Comparison of ENCODE assay signal across 25 cellular contexts in genomic region chr11:69361466-69361865, GRCh38.
DNase-seq lines count a peak whose midpoint lies in the region; ATAC-seq and TF ChIP-seq lines count a peak whose summit lies in the region.
"Had no signal": no experiment of that assay in that cellular context is flagged by ENCODE, and none has a peak within 500 bp of the region (broad histone marks: within the 10 kb centered on the region; RNA-seq: fewer than 3 reads in every experiment).

No MANE protein-coding gene starts in this region.

- H3K4me3 ChIP-seq in PC-9 (no peak overlapping the region), esophagus muscularis mucosa (no peak overlapping the region)
- H3K4me3 ChIP-seq: ascending aorta, cardiac muscle cell, GM12878, GM23248, testis had no signal

- H3K79me2 ChIP-seq in PC-9 (ENCODE audit: low read depth): peaks cover 67% of the 10 kb centered on the region

- no peaks in the 10 kb centered on the region for H3K36me3 Mint-ChIP-seq in activated CD4-positive, alpha-beta memory T cell treated with anti-CD3 and anti-CD28 coated beads for 36 hours
- H3K36me3 Mint-ChIP-seq in activated CD4-positive, alpha-beta memory T cell treated with anti-CD3 and anti-CD28 coated beads, Interleukin-2, amount 10 ng/mL, durations not matched to agents 7 days and 5 days (ENCODE audit: low read depth): no peaks in the 10 kb centered on the region
- no peaks in the 10 kb centered on the region for H3K36me3 Mint-ChIP-seq in osteocyte (ENCODE audit: unreplicated experiment)

- no peak for ATAC-seq in GM18868 (IDR thresholded peaks at IDR 0.05; ENCODE audit: unreplicated experiment)
- ATAC-seq: GM12878 had no signal

- H3F3A ChIP-seq in PC-9 (ENCODE audit: insufficient read depth, low read depth): peaks cover 83% of the 10 kb centered on the region

- H3K27ac Mint-ChIP-seq in activated CD4-positive, alpha-beta memory T cell treated with anti-CD3 and anti-CD28 coated beads for 36 hours: no peak overlapping the region
- H3K27ac Mint-ChIP-seq in activated CD4-positive, alpha-beta memory T cell treated with anti-CD3 and anti-CD28 coated beads, Interleukin-2, amount 10 ng/mL, durations not matched to agents 7 days and 5 days: no peak overlapping the region
- H3K27ac Mint-ChIP-seq in osteocyte (ENCODE audit: unreplicated experiment): no peak overlapping the region
- H3K27ac Mint-ChIP-seq: activated T-helper 1 cell treated with anti-CD3 and anti-CD28 coated beads, Interleukin-12 subunit alpha, Interleukin-12 subunit beta, Interleukin-2, Interleukin-4 antibody, amounts not matched to agents 30 ng/mL and 10 ng/mL and 1 ng/mL, durations not matched to agents 14 hours and 24 hours and 36 hours; nephron had no signal

- H3K4me1 ChIP-seq in PC-9 (replicated peaks; ENCODE audit: insufficient read depth) (peaks cover 7% of the 10 kb centered on the region; the same call in 1 of the 2 replicates), esophagus muscularis mucosa (no peaks in the 10 kb centered on the region)
- H3K4me1 ChIP-seq: testis had no signal

- H3K27ac ChIP-seq in PC-9: peak overlapping the region; percentile 28; the same call in 1 of the 2 replicates
- H3K27ac ChIP-seq in esophagus muscularis mucosa (replicated peaks in 1 of 4): no peak overlapping the region
- H3K27ac ChIP-seq: 22Rv1, ascending aorta, cardiac muscle cell, GM23248, testis had no signal

- H2AFZ ChIP-seq in PC-9: no peak overlapping the region
- H2AFZ ChIP-seq: GM23248 had no signal

- intact Hi-C loops in activated CD4-positive, alpha-beta memory T cell treated with anti-CD3 and anti-CD28 coated beads for 36 hours (cut with micrococcal nuclease): no loop called here
- intact Hi-C loops in PC-9 (cut with micrococcal nuclease; ENCODE audit: unreplicated experiment): no loop called here
- intact Hi-C loops in esophagus muscularis mucosa (cut with DNase I): no loop called here

- WGBS in esophagus muscularis mucosa: 87% methylated on average over 9 of the region's 9 CpGs

- no peak overlapping the region for H3K4me2 ChIP-seq in PC-9

- no peak for TF ChIP-seq POLR2A in esophagus muscularis mucosa (IDR thresholded peaks at IDR 0.05; ENCODE audit: low read depth)

- BruUV-seq in PC-9 (replicated peaks; lab: Mats Ljungman, UMichigan): no TSS peak

- peaks cover 2% of the 10 kb centered on the region for H3K27me3 Mint-ChIP-seq in activated CD4-positive, alpha-beta memory T cell treated with anti-CD3 and anti-CD28 coated beads for 36 hours
- H3K27me3 Mint-ChIP-seq in activated CD4-positive, alpha-beta memory T cell treated with anti-CD3 and anti-CD28 coated beads, Interleukin-2, amount 10 ng/mL, durations not matched to agents 7 days and 5 days: peaks cover 4% of the 10 kb centered on the region
- no peaks in the 10 kb centered on the region for H3K27me3 Mint-ChIP-seq in osteocyte (ENCODE audit: unreplicated experiment)
- H3K27me3 Mint-ChIP-seq: IgD-negative memory B cell had no signal

- no peak for TF ChIP-seq EP300 in esophagus muscularis mucosa (IDR thresholded peaks at IDR 0.05)

- CTCF ChIA-PET in activated CD4-positive, alpha-beta memory T cell treated with anti-CD3 and anti-CD28 coated beads for 36 hours (lab: Charles Lee): interaction anchor here (1.4 kb wide), 1 partner anchor 9 kb away, joined by 4 read pairs; no protein-coding TSS in a partner anchor
- CTCF ChIA-PET in activated CD4-positive, alpha-beta memory T cell treated with anti-CD3 and anti-CD28 coated beads, Interleukin-2, amount 10 ng/mL, durations not matched to agents 7 days and 5 days (lab: Charles Lee): no interaction called here
- CTCF ChIA-PET in PC-9 (lab: Charles Lee): no interaction called here

- H3K36me3 ChIP-seq in PC-9 (ENCODE audit: low read depth) (peaks cover 39% of the 10 kb centered on the region), esophagus muscularis mucosa (no peaks in the 10 kb centered on the region)
- H3K36me3 ChIP-seq: ascending aorta, cardiac muscle cell had no signal

- POLR2A ChIA-PET in activated CD4-positive, alpha-beta memory T cell treated with anti-CD3 and anti-CD28 coated beads for 36 hours (lab: Charles Lee): no interaction called here
- POLR2A ChIA-PET in activated CD4-positive, alpha-beta memory T cell treated with anti-CD3 and anti-CD28 coated beads, Interleukin-2, amount 10 ng/mL, durations not matched to agents 7 days and 5 days (lab: Charles Lee): no interaction called here
- POLR2A ChIA-PET in PC-9 (lab: Charles Lee; ENCODE audit: unreplicated experiment): interaction anchor here (0.6 to 0.7 kb wide), 2 partner anchors 63 to 81 kb away, joined by 3 read pairs; no protein-coding TSS in a partner anchor

- TF ChIP-seq CTCF in PC-9 (conservative IDR thresholded peaks at IDR 0.05) (no peak), esophagus muscularis mucosa (IDR thresholded peaks at IDR 0.05) (no peak), osteocyte (IDR thresholded peaks at IDR 0.05) (no peak)

- H4K20me1 ChIP-seq in PC-9 (ENCODE audit: insufficient read depth): peaks cover 51% of the 10 kb centered on the region

- H3K9me3 Mint-ChIP-seq in activated CD4-positive, alpha-beta memory T cell treated with anti-CD3 and anti-CD28 coated beads for 36 hours: peaks cover 6% of the 10 kb centered on the region
- peaks cover 6% of the 10 kb centered on the region for H3K9me3 Mint-ChIP-seq in activated CD4-positive, alpha-beta memory T cell treated with anti-CD3 and anti-CD28 coated beads, Interleukin-2, amount 10 ng/mL, durations not matched to agents 7 days and 5 days
- H3K9me3 Mint-ChIP-seq in osteocyte (ENCODE audit: unreplicated experiment): no peaks in the 10 kb centered on the region
- H3K9me3 Mint-ChIP-seq: activated T-helper 1 cell treated with anti-CD3 and anti-CD28 coated beads, Interleukin-12 subunit alpha, Interleukin-12 subunit beta, Interleukin-2, Interleukin-4 antibody, amounts not matched to agents 30 ng/mL and 10 ng/mL and 1 ng/mL, durations not matched to agents 14 hours and 24 hours and 36 hours had no signal

- no peaks in the 10 kb centered on the region for H3K9me2 ChIP-seq in PC-9 (ENCODE audit: insufficient read depth)

- H3K9me3 ChIP-seq in PC-9 (ENCODE audit: insufficient read depth, low read depth) (no peaks in the 10 kb centered on the region), esophagus muscularis mucosa (peaks cover 0 to 9% (median 7%) of the 10 kb centered on the region in 4 donors)
- H3K9me3 ChIP-seq: testis had no signal

- no peaks in the 10 kb centered on the region for H3K4me1 Mint-ChIP-seq in activated CD4-positive, alpha-beta memory T cell treated with anti-CD3 and anti-CD28 coated beads for 36 hours (ENCODE audit: low read depth)
- no peaks in the 10 kb centered on the region for H3K4me1 Mint-ChIP-seq in activated CD4-positive, alpha-beta memory T cell treated with anti-CD3 and anti-CD28 coated beads, Interleukin-2, amount 10 ng/mL, durations not matched to agents 7 days and 5 days
- H3K4me1 Mint-ChIP-seq in osteocyte (ENCODE audit: unreplicated experiment): peaks cover 29% of the 10 kb centered on the region
- H3K4me1 Mint-ChIP-seq: nephron had no signal

- no peaks in the 10 kb centered on the region for H3K27me3 ChIP-seq in PC-9 (ENCODE audit: insufficient read depth, low read depth)
- H3K27me3 ChIP-seq in esophagus muscularis mucosa: peaks cover 0 to 19% (median 0%) of the 10 kb centered on the region in 4 donors
- H3K27me3 ChIP-seq: ascending aorta, testis had no signal

- no peak overlapping the region for H3K4me3 Mint-ChIP-seq in activated CD4-positive, alpha-beta memory T cell treated with anti-CD3 and anti-CD28 coated beads for 36 hours
- H3K4me3 Mint-ChIP-seq in activated CD4-positive, alpha-beta memory T cell treated with anti-CD3 and anti-CD28 coated beads, Interleukin-2, amount 10 ng/mL, durations not matched to agents 7 days and 5 days: no peak overlapping the region
- no peak overlapping the region for H3K4me3 Mint-ChIP-seq in osteocyte (ENCODE audit: unreplicated experiment)
- H3K4me3 Mint-ChIP-seq: activated T-helper 1 cell treated with anti-CD3 and anti-CD28 coated beads, Interleukin-12 subunit alpha, Interleukin-12 subunit beta, Interleukin-2, Interleukin-4 antibody, amounts not matched to agents 30 ng/mL and 10 ng/mL and 1 ng/mL, durations not matched to agents 14 hours and 24 hours and 36 hours; IgD-negative memory B cell; nephron had no signal

- peak; percentile 3 for DNase-seq in activated CD4-positive, alpha-beta memory T cell treated with anti-CD3 and anti-CD28 coated beads for 36 hours
- no peak for DNase-seq in activated CD4-positive, alpha-beta memory T cell treated with anti-CD3 and anti-CD28 coated beads, Interleukin-2, amount 10 ng/mL, durations not matched to agents 7 days and 5 days
- DNase-seq in PC-9 (no peak), esophagus muscularis mucosa (ENCODE audit: extremely low spot score) (peak; percentile 26), osteocyte (ENCODE audit: extremely low spot score, unreplicated experiment) (peak; percentile 73), HuH-7.5 (ENCODE audit: low spot score) (no peak), DMS 273 (lab: John Stamatoyannopoulos, UW; ENCODE audit: unreplicated experiment) (no peak)
- DNase-seq: activated CD4-positive, alpha-beta T cell treated with anti-CD3 and anti-CD28 coated beads for 48 hours; activated naive CD4-positive, alpha-beta T cell treated with anti-CD3 and anti-CD28 coated beads, Interleukin-2, amount 50 U/mL, for 16 hours; GM23248; NCI-H1048; NCI-H1694 treated with DMSO at 0.1 percent for 48 hours; NCI-H510A; posterior cingulate gyrus; stimulated activated naive CD4-positive, alpha-beta T cell; T-helper 2 cell; testis had no signal

Comparison
In these comparisons a context has a peak if more than half of its experiments do, and no peak if none do; other contexts are left out.
1. DNase-seq: peak in activated CD4-positive, alpha-beta memory T cell treated with anti-CD3 and anti-CD28 coated beads for 36 hours (single experiment), esophagus muscularis mucosa (single experiment) and osteocyte (single experiment); none in activated CD4-positive, alpha-beta memory T cell treated with anti-CD3 and anti-CD28 coated beads, Interleukin-2, amount 10 ng/mL, durations not matched to agents 7 days and 5 days (single experiment), PC-9 (0 of 2), HuH-7.5 (single experiment) and DMS 273 (single experiment).